In genomic region chr11:126832387-126832786, GRCh38 we compare ENCODE assay signal across 36 cellular contexts.
"Had no signal": no experiment of that assay in that cellular context is flagged by ENCODE, and none has a peak within 500 bp of the region (broad histone marks: within the 10 kb centered on the region; RNA-seq: fewer than 3 reads in every experiment).

No MANE protein-coding gene starts in this region.

- H3K4me1 Mint-ChIP-seq: activated B cell treated with CpG ODN at 0.5 μM for 24 hours; activated CD8-positive, alpha-beta memory T cell treated with anti-CD3 and anti-CD28 coated beads, Interleukin-2, amount 10 ng/mL, durations not matched to agents 7 days and 5 days; activated naive CD4-positive, alpha-beta T cell treated with anti-CD3 and anti-CD28 coated beads, Interleukin-2, amount 50 U/mL, for 24 hours; activated naive CD8-positive, alpha-beta T cell treated with anti-CD3 and anti-CD28 coated beads for 36 hours; activated naive CD8-positive, alpha-beta T cell treated with anti-CD3 and anti-CD28 coated beads, Interleukin-2, amount 50 U/mL, for 24 hours; T-helper 17 cell had no signal

- H3K27ac Mint-ChIP-seq: activated B cell treated with CpG ODN at 0.5 μM for 24 hours; activated CD8-positive, alpha-beta memory T cell treated with anti-CD3 and anti-CD28 coated beads, Interleukin-2, amount 10 ng/mL, durations not matched to agents 7 days and 5 days; activated CD8-positive, alpha-beta T cell treated with anti-CD3 and anti-CD28 coated beads for 36 hours; activated naive CD4-positive, alpha-beta T cell treated with anti-CD3 and anti-CD28 coated beads for 36 hours; activated naive CD4-positive, alpha-beta T cell treated with anti-CD3 and anti-CD28 coated beads, Interleukin-2, amount 50 U/mL, for 24 hours; activated naive CD8-positive, alpha-beta T cell treated with anti-CD3 and anti-CD28 coated beads for 36 hours; activated naive CD8-positive, alpha-beta T cell treated with anti-CD3 and anti-CD28 coated beads, Interleukin-2, amount 50 U/mL, for 24 hours; activated T-helper 1 cell treated with anti-CD3 and anti-CD28 coated beads, Interleukin-12 subunit alpha, Interleukin-12 subunit beta, Interleukin-2, Interleukin-4 antibody, amounts not matched to agents 30 ng/mL and 10 ng/mL and 1 ng/mL, durations not matched to agents 14 hours and 24 hours and 36 hours; activated T-helper 2 cell treated with anti-CD3 and anti-CD28 coated beads, Interferon-gamma antibody, Interleukin-2, Interleukin-4, amounts not matched to agents 10 μg/mL and 5 μg/mL and 100 μg/mL, durations not matched to agents 14 hours and 24 hours and 36 hours; effector memory CD8-positive, alpha-beta T cell; T-helper 17 cell; T-helper 2 cell treated with Interferon-gamma antibody and Interleukin-4, amounts not matched to agents 5 μg/mL and 100 μg/mL, for 36 hours had no signal

- H3K4me1 ChIP-seq: adrenal gland, body of pancreas, esophagus muscularis mucosa, foreskin keratinocyte, gastrocnemius medialis, heart left ventricle had no signal

- DNase-seq: activated B cell treated with CpG ODN at 0.5 μM for 24 hours; activated CD4-positive, alpha-beta T cell treated with anti-CD3 and anti-CD28 coated beads for 48 hours; activated CD4-positive, alpha-beta T cell treated with anti-CD3 and anti-CD28 coated beads, Interleukin-2, amount 50 U/mL, for 1 hour; activated CD4-positive, alpha-beta T cell treated with anti-CD3 and anti-CD28 coated beads, Interleukin-2, amount 50 U/mL, for 48 hours; activated CD8-positive, alpha-beta memory T cell treated with anti-CD3 and anti-CD28 coated beads, Interleukin-2, amount 10 ng/mL, durations not matched to agents 7 days and 5 days; activated CD8-positive, alpha-beta memory T cell treated with anti-CD3 and anti-CD28 coated beads, Interleukin-2, amount 50 U/mL, for 4 hours; activated CD8-positive, alpha-beta T cell treated with anti-CD3 and anti-CD28 coated beads for 36 hours; activated effector memory CD4-positive, alpha-beta T cell treated with anti-CD3 and anti-CD28 coated beads, Interleukin-2, amount 50 U/mL, for 16 hours; activated naive CD4-positive, alpha-beta T cell treated with anti-CD3 and anti-CD28 coated beads for 36 hours; activated naive CD8-positive, alpha-beta T cell treated with anti-CD3 and anti-CD28 coated beads for 36 hours; activated naive CD8-positive, alpha-beta T cell treated with anti-CD3 and anti-CD28 coated beads, Interleukin-2, amount 50 U/mL, for 24 hours; activated T-cell treated with anti-CD3 and anti-CD28 coated beads, Interleukin-2, amount 50 U/mL, for 1 hour; activated T-cell treated with anti-CD3 and anti-CD28 coated beads, Interleukin-2, amount 50 U/mL, for 48 hours; adrenal gland; amygdala; aorta; body of pancreas; caudate nucleus; cortex of kidney; dermis blood vessel endothelial cell; effector CD4-positive, alpha-beta T cell; effector memory CD8-positive, alpha-beta T cell; erythroblast; foreskin keratinocyte; gastrocnemius medialis; glutamatergic neuron; heart left ventricle; T-helper 17 cell; T1000; WERI-Rb-1 had no signal

- H3K4me3 ChIP-seq: adrenal gland, body of pancreas, esophagus muscularis mucosa, gastrocnemius medialis, heart left ventricle had no signal

- ATAC-seq: activated CD4-positive, CD25-positive, alpha-beta regulatory T cell treated with anti-CD3 and anti-CD28 coated beads, Interleukin-2, amount 50 U/mL, for 24 hours; activated CD8-positive, alpha-beta memory T cell treated with anti-CD3 and anti-CD28 coated beads, Interleukin-2, amount 10 ng/mL, durations not matched to agents 7 days and 5 days; activated CD8-positive, alpha-beta T cell treated with anti-CD3 and anti-CD28 coated beads for 36 hours; activated naive CD8-positive, alpha-beta T cell treated with anti-CD3 and anti-CD28 coated beads, Interleukin-2, amount 50 U/mL, for 24 hours; body of pancreas; effector memory CD8-positive, alpha-beta T cell; foreskin keratinocyte; gastrocnemius medialis; heart left ventricle; T-helper 17 cell had no signal

- H3K36me3 ChIP-seq: adrenal gland, esophagus muscularis mucosa, gastrocnemius medialis, heart left ventricle, WERI-Rb-1 had no signal

- H3K36me3 Mint-ChIP-seq: activated CD8-positive, alpha-beta memory T cell treated with anti-CD3 and anti-CD28 coated beads, Interleukin-2, amount 10 ng/mL, durations not matched to agents 7 days and 5 days; activated naive CD4-positive, alpha-beta T cell treated with anti-CD3 and anti-CD28 coated beads, Interleukin-2, amount 50 U/mL, for 24 hours; activated naive CD8-positive, alpha-beta T cell treated with anti-CD3 and anti-CD28 coated beads for 36 hours had no signal

- H3K27me3 ChIP-seq: adrenal gland, body of pancreas, foreskin keratinocyte, gastrocnemius medialis had no signal

- H3K27ac ChIP-seq: adrenal gland, body of pancreas, esophagus muscularis mucosa, foreskin keratinocyte, gastrocnemius medialis, heart left ventricle, WERI-Rb-1 had no signal

- H3K9me3 ChIP-seq: adrenal gland, body of pancreas, esophagus muscularis mucosa, gastrocnemius medialis, heart left ventricle had no signal

- H3K27me3 Mint-ChIP-seq: activated CD8-positive, alpha-beta memory T cell treated with anti-CD3 and anti-CD28 coated beads, Interleukin-2, amount 10 ng/mL, durations not matched to agents 7 days and 5 days; activated CD8-positive, alpha-beta T cell treated with anti-CD3 and anti-CD28 coated beads for 36 hours; activated naive CD8-positive, alpha-beta T cell treated with anti-CD3 and anti-CD28 coated beads for 36 hours had no signal

- H3K4me3 Mint-ChIP-seq: activated B cell treated with CpG ODN at 0.5 μM for 24 hours; activated CD8-positive, alpha-beta memory T cell treated with anti-CD3 and anti-CD28 coated beads, Interleukin-2, amount 10 ng/mL, durations not matched to agents 7 days and 5 days; activated CD8-positive, alpha-beta T cell treated with anti-CD3 and anti-CD28 coated beads for 36 hours; activated naive CD4-positive, alpha-beta T cell treated with anti-CD3 and anti-CD28 coated beads for 36 hours; activated naive CD4-positive, alpha-beta T cell treated with anti-CD3 and anti-CD28 coated beads, Interleukin-2, amount 50 U/mL, for 24 hours; activated naive CD8-positive, alpha-beta T cell treated with anti-CD3 and anti-CD28 coated beads for 36 hours; activated naive CD8-positive, alpha-beta T cell treated with anti-CD3 and anti-CD28 coated beads, Interleukin-2, amount 50 U/mL, for 24 hours; activated T-helper 1 cell treated with anti-CD3 and anti-CD28 coated beads, Interleukin-12 subunit alpha, Interleukin-12 subunit beta, Interleukin-2, Interleukin-4 antibody, amounts not matched to agents 30 ng/mL and 10 ng/mL and 1 ng/mL, durations not matched to agents 14 hours and 24 hours and 36 hours; effector memory CD8-positive, alpha-beta T cell; T-helper 17 cell; T-helper 2 cell treated with Interferon-gamma antibody and Interleukin-4, amounts not matched to agents 5 μg/mL and 100 μg/mL, for 36 hours had no signal

- H3K9me3 Mint-ChIP-seq: activated B cell treated with CpG ODN at 0.5 μM for 24 hours; activated CD8-positive, alpha-beta T cell treated with anti-CD3 and anti-CD28 coated beads for 36 hours; activated naive CD4-positive, alpha-beta T cell treated with anti-CD3 and anti-CD28 coated beads for 36 hours; activated naive CD4-positive, alpha-beta T cell treated with anti-CD3 and anti-CD28 coated beads, Interleukin-2, amount 50 U/mL, for 24 hours; activated naive CD8-positive, alpha-beta T cell treated with anti-CD3 and anti-CD28 coated beads for 36 hours; activated naive CD8-positive, alpha-beta T cell treated with anti-CD3 and anti-CD28 coated beads, Interleukin-2, amount 50 U/mL, for 24 hours; activated T-helper 1 cell treated with anti-CD3 and anti-CD28 coated beads, Interleukin-12 subunit alpha, Interleukin-12 subunit beta, Interleukin-2, Interleukin-4 antibody, amounts not matched to agents 30 ng/mL and 10 ng/mL and 1 ng/mL, durations not matched to agents 14 hours and 24 hours and 36 hours; activated T-helper 2 cell treated with anti-CD3 and anti-CD28 coated beads, Interferon-gamma antibody, Interleukin-2, Interleukin-4, amounts not matched to agents 10 μg/mL and 5 μg/mL and 100 μg/mL, durations not matched to agents 14 hours and 24 hours and 36 hours; effector memory CD8-positive, alpha-beta T cell; T-helper 2 cell treated with Interferon-gamma antibody and Interleukin-4, amounts not matched to agents 5 μg/mL and 100 μg/mL, for 36 hours had no signal
